Comparison of ENCODE assay signal across 17 cellular contexts in genomic region chr17:49887086-49887743, GRCh38. TPM values are rescaled to one million over a fixed set of nuclear protein-coding genes. Genes with fewer than 3 reads are reported as not detected.
DNase-seq lines count a peak whose midpoint lies in the region; ATAC-seq and TF ChIP-seq lines count a peak whose summit lies in the region.
"Had no signal": no experiment of that assay in that cellular context is flagged by ENCODE, and none has a peak within 500 bp of the region (broad histone marks: within the 10 kb centered on the region; RNA-seq: fewer than 3 reads in every experiment).

No MANE protein-coding gene starts in this region.

- no peaks in the 10 kb centered on the region for H3K36me3 Mint-ChIP-seq in activated naive CD8-positive, alpha-beta T cell treated with anti-CD3 and anti-CD28 coated beads for 36 hours
- H3K36me3 Mint-ChIP-seq: brain had no signal

- H3K4me3 Mint-ChIP-seq in activated naive CD8-positive, alpha-beta T cell treated with anti-CD3 and anti-CD28 coated beads for 36 hours = no peak overlapping the region
- H3K4me3 Mint-ChIP-seq: brain had no signal

- no peak overlapping the region for H3K27ac Mint-ChIP-seq in activated naive CD8-positive, alpha-beta T cell treated with anti-CD3 and anti-CD28 coated beads for 36 hours
- H3K27ac Mint-ChIP-seq: brain had no signal

- H3K9me3 Mint-ChIP-seq in activated naive CD8-positive, alpha-beta T cell treated with anti-CD3 and anti-CD28 coated beads for 36 hours = no peaks in the 10 kb centered on the region

- no peaks in the 10 kb centered on the region for H3K36me3 ChIP-seq in lung (ENCODE audit: control insufficient read depth in 2 of 2, insufficient read depth in 2 of 2, low read length in 2 of 2)
- no peaks in the 10 kb centered on the region for H3K36me3 ChIP-seq in upper lobe of right lung

- no peaks in the 10 kb centered on the region for H3K27me3 ChIP-seq in lung (ENCODE audit: control insufficient read depth, insufficient read depth)
- H3K27me3 ChIP-seq in upper lobe of right lung = peaks cover 29% of the 10 kb centered on the region

- H3K4me1 ChIP-seq in lung (ENCODE audit: control insufficient read depth in 2 of 2, insufficient read depth in 2 of 2, low read length in 2 of 2) (peaks cover 0 to 11% of the 10 kb centered on the region in 2 donors), upper lobe of right lung (peaks cover 6% of the 10 kb centered on the region)

- H3K4me3 ChIP-seq in epithelial cell of esophagus (ENCODE audit: low read length) (no peak overlapping the region), lung (no peak overlapping the region), upper lobe of right lung (no peak overlapping the region)

- no peak for TF ChIP-seq CTCF in epithelial cell of esophagus (IDR thresholded peaks at IDR 0.05; ENCODE audit: insufficient read depth, low read depth, low read length, missing control alignments)
- TF ChIP-seq CTCF in lung (IDR thresholded peaks at IDR 0.05; ENCODE audit: control extremely low read depth, extremely low read depth) = no peak
- no peak for TF ChIP-seq CTCF in upper lobe of right lung (IDR thresholded peaks at IDR 0.05)

- peaks cover 40% of the 10 kb centered on the region for H3K27me3 Mint-ChIP-seq in activated naive CD8-positive, alpha-beta T cell treated with anti-CD3 and anti-CD28 coated beads for 36 hours

- ATAC-seq in lung (ENCODE audit: insufficient read depth, low FRiP score) (peak; percentile 64), upper lobe of right lung (peak; percentile 87), GM19395 (IDR thresholded peaks at IDR 0.05; ENCODE audit: unreplicated experiment) (no peak)
- ATAC-seq: stimulated activated naive CD8-positive, alpha-beta T cell treated with anti-CD3 and anti-CD28 coated beads, Interleukin-15, Interleukin-2, amounts not matched to agents 100 U/mL and 50 U/mL, for 24 hours had no signal

- DNase-seq in LoVo (ENCODE audit: low spot score) = peak; percentile 14
- DNase-seq in epithelial cell of esophagus (ENCODE audit: low read depth) = peak; percentile 92
- peak; percentile 77 for DNase-seq in lung (ENCODE audit: low spot score)
- peak; percentile 87 for DNase-seq in upper lobe of right lung
- no peak for DNase-seq in NCI-H187 treated with DMSO at 0.1 percent for 48 hours (lab: John Stamatoyannopoulos, UW)
- no peak for DNase-seq in activated naive CD8-positive, alpha-beta T cell treated with anti-CD3 and anti-CD28 coated beads for 36 hours
- DNase-seq: activated CD4-positive, CD25-positive, alpha-beta regulatory T cell; activated naive CD4-positive, alpha-beta T cell treated with Interleukin-2 at 50 U/mL for 16 hours; DMS79 treated with DMSO at 0.1 percent for 48 hours; NCI-H526; occipital lobe; stimulated activated naive CD8-positive, alpha-beta T cell treated with anti-CD3 and anti-CD28 coated beads, Interleukin-15, Interleukin-2, amounts not matched to agents 100 U/mL and 50 U/mL, for 24 hours had no signal

- no peaks in the 10 kb centered on the region for H3K4me1 Mint-ChIP-seq in activated naive CD8-positive, alpha-beta T cell treated with anti-CD3 and anti-CD28 coated beads for 36 hours
- H3K4me1 Mint-ChIP-seq: brain had no signal

- H3K27ac ChIP-seq in lung (ENCODE audit: low read depth in 1 of 2, low read length in 1 of 2) (peak overlapping the region in 1 of 2 donors; percentile 68), upper lobe of right lung (no peak overlapping the region)

- no peaks in the 10 kb centered on the region for H3K9me3 ChIP-seq in lung (ENCODE audit: control insufficient read depth in 2 of 2, insufficient read depth in 1 of 2, low read length in 1 of 2)
- H3K9me3 ChIP-seq in upper lobe of right lung = no peaks in the 10 kb centered on the region

- intact Hi-C loops in upper lobe of right lung (cut with DNase I) = no loop called here

- WGBS in lung, 2 donors = 42 to 69% methylated on average over 7 of the region's 7 CpGs

RNA-seq across cellular contexts. Expression of gene TAC4, which starts 39.3 kb away (rescaled TPM):
- total RNA-seq in lung = not detected
- polyA plus RNA-seq in lung = not detected
- total RNA-seq in upper lobe of right lung = not detected
- total RNA-seq in activated naive CD8-positive, alpha-beta T cell treated with anti-CD3 and anti-CD28 coated beads for 36 hours = not detected
- total RNA-seq: occipital lobe; RPMI7951; T-helper 1 cell treated with Interleukin-12 subunit alpha and Interleukin-12 subunit beta and Interleukin-4 antibody, amounts not matched to agents 30 ng/mL and 1 ng/mL, for 36 hours had no signal
- polyA plus RNA-seq: BJ had no signal

Comparison
In these comparisons a context has a peak if more than half of its experiments do, and no peak if none do; other contexts are left out.
1. DNase-seq: peak in LoVo (single experiment), epithelial cell of esophagus (single experiment), lung (single experiment) and upper lobe of right lung (single experiment); none in NCI-H187 treated with DMSO at 0.1 percent for 48 hours (single experiment) and activated naive CD8-positive, alpha-beta T cell treated with anti-CD3 and anti-CD28 coated beads for 36 hours (single experiment).